11 cellular contexts compared by ENCODE assay signal in the genomic region with DNA sequence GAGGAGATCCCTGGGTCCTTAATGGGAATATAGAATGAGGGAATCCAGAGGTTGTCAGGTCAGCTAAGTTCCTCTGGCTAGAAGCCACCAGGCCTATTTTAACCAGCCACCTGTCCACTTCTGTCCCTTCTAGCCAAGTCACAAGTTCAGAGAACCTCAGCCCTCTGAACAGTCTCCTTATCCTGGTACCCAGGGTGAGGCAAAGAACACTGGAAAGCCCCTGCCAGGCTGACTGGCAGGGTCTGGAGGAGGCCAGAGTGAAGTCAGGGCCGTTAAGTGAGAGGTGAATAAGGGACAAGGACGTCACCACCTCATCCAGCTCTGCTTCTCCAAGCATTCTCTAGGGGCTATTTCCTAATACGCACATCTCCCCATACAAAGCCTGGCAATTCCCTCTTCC. TPM values are rescaled to one million over a fixed set of nuclear protein-coding genes. Genes with fewer than 3 reads are reported as not detected.
DNase-seq lines count a peak whose midpoint lies in the region; ATAC-seq and TF ChIP-seq lines count a peak whose summit lies in the region.
"Had no signal": no experiment of that assay in that cellular context is flagged by ENCODE, and none has a peak within 500 bp of the region (broad histone marks: within the 10 kb centered on the region; RNA-seq: fewer than 3 reads in every experiment).

No MANE protein-coding gene starts in this region.

- H3K36me3 ChIP-seq in DOHH2 (ENCODE audit: control insufficient read depth, low read length) (peaks cover 61% of the 10 kb centered on the region), PC-9 (ENCODE audit: low read depth) (peaks cover 13% of the 10 kb centered on the region; the same call in 1 of the 2 replicates), BE2C (peaks cover 3% of the 10 kb centered on the region), gastroesophageal sphincter (peaks cover 0 to 33% of the 10 kb centered on the region in 2 donors)
- peaks cover 8 to 33% (median 14%) of the 10 kb centered on the region in 3 experiments for H3K36me3 ChIP-seq in naive thymus-derived CD4-positive, alpha-beta T cell (ENCODE audit: control insufficient read depth in 2 of 3, insufficient read depth in 3 of 3, low read length in 3 of 3)

- H3K79me2 ChIP-seq in DOHH2 (ENCODE audit: control insufficient read depth, low read length) (peaks cover 71% of the 10 kb centered on the region), PC-9 (ENCODE audit: low read depth) (peaks cover 60% of the 10 kb centered on the region)

- peaks cover 13% of the 10 kb centered on the region; the same call in 1 of the 2 replicates for H4K20me1 ChIP-seq in DOHH2 (ENCODE audit: control insufficient read depth, insufficient read depth, low read depth, low read length)
- H4K20me1 ChIP-seq in PC-9 (ENCODE audit: insufficient read depth): peaks cover 6% of the 10 kb centered on the region; the same call in 1 of the 2 replicates

- no peak for TF ChIP-seq POLR2A in gastroesophageal sphincter (IDR thresholded peaks at IDR 0.05)

- H3K36me3 Mint-ChIP-seq in naive thymus-derived CD4-positive, alpha-beta T cell: peaks cover 5 to 18% (median 10%) of the 10 kb centered on the region in 5 donors

- peaks cover 25% of the 10 kb centered on the region for H3K4me1 ChIP-seq in DOHH2 (ENCODE audit: control insufficient read depth, low read length)
- peaks cover 24% of the 10 kb centered on the region for H3K4me1 ChIP-seq in PC-9 (replicated peaks; ENCODE audit: insufficient read depth)
- H3K4me1 ChIP-seq in naive thymus-derived CD4-positive, alpha-beta T cell (ENCODE audit: control insufficient read depth in 2 of 2, insufficient read depth in 2 of 2, low read length in 2 of 2): peaks cover 22 to 32% of the 10 kb centered on the region in 2 donors
- no peaks in the 10 kb centered on the region; the same call in 1 of the 2 replicates for H3K4me1 ChIP-seq in BE2C
- peaks cover 5 to 66% (median 28%) of the 10 kb centered on the region in 3 donors for H3K4me1 ChIP-seq in gastroesophageal sphincter

- peaks cover 0 to 4% (median 0%) of the 10 kb centered on the region in 5 donors for H3K27me3 Mint-ChIP-seq in naive thymus-derived CD4-positive, alpha-beta T cell

- ATAC-seq in naive thymus-derived CD4-positive, alpha-beta T cell: no peak
- ATAC-seq in gastroesophageal sphincter: no peak

- H2AFZ ChIP-seq in PC-9: no peak overlapping the region

- no peak for TF ChIP-seq EP300 in gastroesophageal sphincter (IDR thresholded peaks at IDR 0.05)

- H3K9me3 ChIP-seq in DOHH2 (ENCODE audit: control insufficient read depth, insufficient read depth, low read length) (no peaks in the 10 kb centered on the region), PC-9 (ENCODE audit: insufficient read depth, low read depth) (no peaks in the 10 kb centered on the region), BE2C (no peaks in the 10 kb centered on the region), gastroesophageal sphincter (no peaks in the 10 kb centered on the region)
- no peaks in the 10 kb centered on the region for H3K9me3 ChIP-seq in naive thymus-derived CD4-positive, alpha-beta T cell (ENCODE audit: control insufficient read depth in 2 of 3, low read length in 3 of 3)
- H3K9me3 ChIP-seq: thyroid gland had no signal

- TF ChIP-seq CTCF in DOHH2 (IDR thresholded peaks at IDR 0.05; ENCODE audit: low read depth, low read length, poor library complexity, severe bottlenecking) (no peak), PC-9 (conservative IDR thresholded peaks at IDR 0.05) (no peak), BE2C (IDR thresholded peaks at IDR 0.05; ENCODE audit: low read depth, low read length) (no peak), gastroesophageal sphincter (IDR thresholded peaks at IDR 0.05) (no peak)

- intact Hi-C loops in PC-9 (cut with micrococcal nuclease; ENCODE audit: unreplicated experiment): no loop called here
- intact Hi-C loops in naive thymus-derived CD4-positive, alpha-beta T cell (cut with micrococcal nuclease): no loop called here

- H3F3A ChIP-seq in DOHH2 (ENCODE audit: control insufficient read depth, insufficient read depth) (peaks cover 21% of the 10 kb centered on the region), PC-9 (ENCODE audit: insufficient read depth, low read depth) (peaks cover 39% of the 10 kb centered on the region)

- no TSS peak for BruUV-seq in PC-9 (replicated peaks; lab: Mats Ljungman, UMichigan)

- DNase-seq in PC-9: no peak
- DNase-seq in naive thymus-derived CD4-positive, alpha-beta T cell: peak in 1 of 9 donors; percentile 3
- no peak for DNase-seq in BE2C
- DNase-seq in activated gamma-delta T cell (lab: John Stamatoyannopoulos, UW): no peak
- DNase-seq: activated CD4-positive, alpha-beta T cell treated with anti-CD3 and anti-CD28 coated beads, Interleukin-2, amount 50 U/mL, for 4 hours; caudate nucleus; NCI-H1694 treated with DMSO at 0.1 percent for 48 hours; stimulated activated CD4-positive, alpha-beta T cell treated with anti-CD3 and anti-CD28 coated beads, Interleukin-1b, Interleukin-23, amount 100 ng/mL, for 48 hours; thyroid gland had no signal

- peaks cover 28 to 50% (median 38%) of the 10 kb centered on the region in 7 donors for H3K4me1 Mint-ChIP-seq in naive thymus-derived CD4-positive, alpha-beta T cell

- no peaks in the 10 kb centered on the region for H3K9me3 Mint-ChIP-seq in naive thymus-derived CD4-positive, alpha-beta T cell

- H3K9me2 ChIP-seq in DOHH2 (replicated peaks; ENCODE audit: control insufficient read depth, low read length) (no peaks in the 10 kb centered on the region), PC-9 (ENCODE audit: insufficient read depth) (no peaks in the 10 kb centered on the region)

- peak overlapping the region in 6 of 9 donors; percentile 1 to 95 (median 66) for H3K27ac Mint-ChIP-seq in naive thymus-derived CD4-positive, alpha-beta T cell

- H3K27ac ChIP-seq in DOHH2 (ENCODE audit: low read depth, low read length): no peak overlapping the region
- H3K27ac ChIP-seq in PC-9: no peak overlapping the region
- H3K27ac ChIP-seq in naive thymus-derived CD4-positive, alpha-beta T cell (ENCODE audit: low read depth, low read length): peak overlapping the region; percentile 94
- no peak overlapping the region for H3K27ac ChIP-seq in gastroesophageal sphincter
- H3K27ac ChIP-seq: thyroid gland had no signal

- H3K27me3 ChIP-seq in DOHH2 (ENCODE audit: control insufficient read depth, low read length) (no peaks in the 10 kb centered on the region), PC-9 (ENCODE audit: insufficient read depth, low read depth) (no peaks in the 10 kb centered on the region), BE2C (no peaks in the 10 kb centered on the region), gastroesophageal sphincter (no peaks in the 10 kb centered on the region)
- H3K27me3 ChIP-seq in naive thymus-derived CD4-positive, alpha-beta T cell (ENCODE audit: control insufficient read depth in 2 of 2, insufficient read depth in 2 of 2, low read length in 2 of 2): no peaks in the 10 kb centered on the region
- H3K27me3 ChIP-seq: thyroid gland had no signal

- H3K4me2 ChIP-seq in DOHH2 (ENCODE audit: low read length) (peak overlapping the region; percentile 97), PC-9 (0 out of 2 replicates have a peak overlapping the region, but pooled peaks have one; percentile 90)

- H3K4me3 Mint-ChIP-seq in naive thymus-derived CD4-positive, alpha-beta T cell: peak overlapping the region in 7 of 10 donors; percentile 39 to 97 (median 89)

- H3K4me3 ChIP-seq in DOHH2 (ENCODE audit: low read length): 0 out of 2 replicates have a peak overlapping the region, but pooled peaks have one; percentile 88
- no peak overlapping the region for H3K4me3 ChIP-seq in PC-9
- H3K4me3 ChIP-seq in naive thymus-derived CD4-positive, alpha-beta T cell (ENCODE audit: low read length): no peak overlapping the region
- no peak overlapping the region for H3K4me3 ChIP-seq in BE2C (ENCODE audit: low read depth, low read length)
- no peak overlapping the region for H3K4me3 ChIP-seq in gastroesophageal sphincter
- H3K4me3 ChIP-seq: thyroid gland had no signal

- POLR2A ChIA-PET in PC-9 (lab: Charles Lee; ENCODE audit: unreplicated experiment): no interaction called here
- POLR2A ChIA-PET in naive thymus-derived CD4-positive, alpha-beta T cell (lab: Charles Lee): interaction anchor here (1.0 to 3.8 kb wide), 3 partner anchors 8 to 237 kb away, joined by 3 to 78 read pairs (median 7); a partner anchor contains a TSS

- 60% methylated on average over 1 of the region's 3 CpGs; no CpG with 5 or more reads in 1 of the 2 donors for WGBS in gastroesophageal sphincter (ENCODE audit: low coverage in 1 of 2), 2 donors

- CTCF ChIA-PET in PC-9 (lab: Charles Lee): no interaction called here
- CTCF ChIA-PET in naive thymus-derived CD4-positive, alpha-beta T cell (lab: Charles Lee): interaction anchor here (1.0 kb wide), 1 partner anchor 203 kb away, joined by 3 read pairs; no protein-coding TSS in a partner anchor

RNA-seq across cellular contexts. Expression of a gene that starts 2.7 kb away (rescaled TPM):
- total RNA-seq in PC-9 (2021) (173 and 203 TPM in 2 replicates), gastroesophageal sphincter (10 to 100 TPM; 33.8 to 66.3 (median 52.5) TPM)
- total RNA-seq in naive thymus-derived CD4-positive, alpha-beta T cell: 100 to 1,000 TPM in 4 of 5 experiments, 10 to 100 TPM in 1; 96.8 to 173 (median 133) TPM
- polyA plus RNA-seq in naive thymus-derived CD4-positive, alpha-beta T cell: 10 to 100 TPM; 38.3 to 45.4 TPM
- 136 TPM for polyA plus RNA-seq in BE2C (2012; ENCODE audit: insufficient read depth, insufficient read length, low read depth)

RNA-seq across cellular contexts. Expression of a gene that starts 3.2 kb away (rescaled TPM):
- 31.8 and 45.1 TPM in 2 replicates for total RNA-seq in PC-9 (2021)
- 10 to 100 TPM; 26.9 to 49.1 (median 32.9) TPM for total RNA-seq in naive thymus-derived CD4-positive, alpha-beta T cell
- 10 to 100 TPM; 60.4 to 89.9 TPM for polyA plus RNA-seq in naive thymus-derived CD4-positive, alpha-beta T cell
- 129 TPM for polyA plus RNA-seq in BE2C (2012; ENCODE audit: insufficient read depth, insufficient read length, low read depth)
- total RNA-seq in gastroesophageal sphincter: 10 to 100 TPM; 29.6 to 36.8 (median 33.8) TPM

RNA-seq across cellular contexts. Expression of a gene that starts 6.6 kb away (rescaled TPM):
- 424 and 457 TPM in 2 replicates for total RNA-seq in PC-9 (2021)
- 100 to 1,000 TPM; 214 to 427 (median 286) TPM for total RNA-seq in naive thymus-derived CD4-positive, alpha-beta T cell
- polyA plus RNA-seq in naive thymus-derived CD4-positive, alpha-beta T cell: 100 to 1,000 TPM; 656 to 950 TPM
- polyA plus RNA-seq in BE2C (2012; ENCODE audit: insufficient read depth, insufficient read length, low read depth): 101 TPM
- 100 to 1,000 TPM; 289 to 437 (median 386) TPM for total RNA-seq in gastroesophageal sphincter

RNA-seq across cellular contexts. Expression of a gene that starts 9.6 kb away (rescaled TPM):
- 64.5 and 65.8 TPM in 2 replicates for total RNA-seq in PC-9 (2021)
- 10 to 100 TPM; 12.3 to 58.7 (median 55.2) TPM for total RNA-seq in naive thymus-derived CD4-positive, alpha-beta T cell
- 10 to 100 TPM; 16.0 to 41.3 TPM for polyA plus RNA-seq in naive thymus-derived CD4-positive, alpha-beta T cell
- 47.8 TPM for polyA plus RNA-seq in BE2C (2012; ENCODE audit: insufficient read depth, insufficient read length, low read depth)
- 10 to 100 TPM; 29.4 to 38.2 (median 31.0) TPM for total RNA-seq in gastroesophageal sphincter

RNA-seq across cellular contexts. Expression of a gene that starts 13.5 kb away (rescaled TPM):
- 390 and 442 TPM in 2 replicates for total RNA-seq in PC-9 (2021)
- total RNA-seq in naive thymus-derived CD4-positive, alpha-beta T cell: 1 to 10 TPM in 2 of 5 experiments, under 1 TPM in 3; 0.29 to 3.8 (median 0.81) TPM
- polyA plus RNA-seq in naive thymus-derived CD4-positive, alpha-beta T cell: 1 to 10 TPM; 1.7 to 2.9 TPM
- polyA plus RNA-seq in BE2C (2012; ENCODE audit: insufficient read depth, insufficient read length, low read depth): 1.6 TPM
- 10 to 100 TPM in 1 of 4 donors, 1 to 10 TPM in 2, not detected in 1; 1.4 to 16.9 (median 4.7) TPM for total RNA-seq in gastroesophageal sphincter
